1 cellular context compared by ENCODE assay signal in genomic region chr2:210475726-210476125, GRCh38.
TF ChIP-seq lines count a peak whose summit lies in the region.

No MANE protein-coding gene starts in this region.

TF ChIP-seq in H1, 55 proteins besides CTCF, POLR2A, EP300 and RAD21 (continued from another document):
- TF ChIP-seq CHD7 (IDR thresholded peaks at IDR 0.05; ENCODE audit: insufficient replicate concordance, low read length) (no peak), TBP (IDR thresholded peaks at IDR 0.05; ENCODE audit: low read depth, low read length) (no peak), KDM5A (IDR thresholded peaks at IDR 0.05; ENCODE audit: low read length) (no peak), JUN (IDR thresholded peaks at IDR 0.05; ENCODE audit: low read depth, low read length) (no peak), CREB1 (IDR thresholded peaks at IDR 0.05) (no peak), SRF (IDR thresholded peaks at IDR 0.05; ENCODE audit: low read depth, low read length) (no peak)
